Comparison of ENCODE assay signal across 8 cellular contexts in genomic region chr4:2570551-2571222, GRCh38. TPM values are rescaled to one million over a fixed set of nuclear protein-coding genes. Genes with fewer than 3 reads are reported as not detected.
A peak's percentile ranks its signal among the peaks of the same experiment; 100 is the strongest.
DNase-seq lines count a peak whose midpoint lies in the region; ATAC-seq lines count a peak whose summit lies in the region.

No MANE protein-coding gene starts in this region.

- H3K4me1 ChIP-seq in neuronal stem cell (ENCODE audit: control insufficient read depth in 2 of 2, insufficient read depth in 1 of 2, low read depth in 1 of 2, low read length in 2 of 2) = peaks cover 0 to 8% of the 10 kb centered on the region in 2 donors

- H2BK15ac ChIP-seq in neuronal stem cell (ENCODE audit: low read length) = no peak overlapping the region

- peak overlapping the region; percentile 36 for H3K18ac ChIP-seq in neuronal stem cell (ENCODE audit: low read length)

- H3K9ac ChIP-seq in neuronal stem cell (ENCODE audit: low read depth, low read length, poor library complexity) = no peak overlapping the region

- no peak overlapping the region for H3K23ac ChIP-seq in neuronal stem cell (ENCODE audit: low read depth, low read length, poor library complexity)

- H4K91ac ChIP-seq in neuronal stem cell (ENCODE audit: low read depth, low read length, poor library complexity) = no peak overlapping the region

- H3K27me3 ChIP-seq in neuronal stem cell (ENCODE audit: control insufficient read depth in 3 of 3, insufficient read depth in 3 of 3, low read depth in 1 of 3, low read length in 3 of 3) = no peaks in the 10 kb centered on the region

- no peak overlapping the region for H2BK5ac ChIP-seq in neuronal stem cell (ENCODE audit: low read length)

- H3K27ac ChIP-seq in neuronal stem cell (replicated peaks; ENCODE audit: low read length) = no peak overlapping the region

- DNase-seq in activated T-helper 1 cell treated with Interleukin-2 at 50 U/mL for 16 hours (ENCODE audit: low read depth) (peak; percentile 15), neuronal stem cell (ENCODE audit: low spot score) (no peak), H4 (ENCODE audit: low spot score) (no peak), NCI-H526 treated with DMSO at 0.1 percent for 48 hours (lab: John Stamatoyannopoulos, UW) (no peak), pons (ENCODE audit: low spot score) (no peak)

- no peak overlapping the region for H2AFZ ChIP-seq in neuronal stem cell (ENCODE audit: low read length)

- peaks cover 11% of the 10 kb centered on the region for H3K79me1 ChIP-seq in neuronal stem cell (ENCODE audit: low read depth, low read length)

- H3K36me3 ChIP-seq in neuronal stem cell (replicated peaks in 1 of 2; ENCODE audit: control insufficient read depth in 2 of 2, insufficient read depth in 2 of 2, low read length in 2 of 2) = peaks cover 3 to 47% of the 10 kb centered on the region in 2 donors

- no CpG with 5 or more reads among the region's 11 CpGs for WGBS in neuronal stem cell (ENCODE audit: extremely low coverage in 2 of 2, insufficient read length in 2 of 2, insufficient replicate concordance in 1 of 2), 2 donors

- H2AK5ac ChIP-seq in neuronal stem cell (ENCODE audit: low read depth, low read length) = no peak overlapping the region

- H3K4ac ChIP-seq in neuronal stem cell (ENCODE audit: low read length) = no peak overlapping the region

- H3K4me3 ChIP-seq in neuronal stem cell (ENCODE audit: low read length in 2 of 2) = no peak overlapping the region

- H3K14ac ChIP-seq in neuronal stem cell (ENCODE audit: low read length) = no peak overlapping the region

- H4K8ac ChIP-seq in neuronal stem cell (ENCODE audit: low read depth, low read length) = no peak overlapping the region

- peak; percentile 81 for ATAC-seq in GM18517 (IDR thresholded peaks at IDR 0.05; ENCODE audit: unreplicated experiment)
- peak; percentile 73 for ATAC-seq in HG03135 (IDR thresholded peaks at IDR 0.05; ENCODE audit: unreplicated experiment)
- ATAC-seq in HG03025 (IDR thresholded peaks at IDR 0.05; ENCODE audit: low FRiP score, unreplicated experiment) = no peak

- no peak overlapping the region for H2BK120ac ChIP-seq in neuronal stem cell (ENCODE audit: low read depth, low read length)

- no peak overlapping the region for H2BK12ac ChIP-seq in neuronal stem cell (ENCODE audit: low read length)

- H3K9me3 ChIP-seq in neuronal stem cell (replicated peaks in 1 of 2; ENCODE audit: control insufficient read depth in 2 of 2, insufficient read depth in 1 of 2, low read depth in 1 of 2, low read length in 2 of 2) = peaks cover 1 to 6% of the 10 kb centered on the region in 2 donors

- no peak overlapping the region for H3K4me2 ChIP-seq in neuronal stem cell (ENCODE audit: insufficient read depth, low read length, poor library complexity, severe bottlenecking)

RNA-seq across cellular contexts. Expression of gene FAM193A, which starts 34.2 kb away (rescaled TPM):
- 16.2 TPM for polyA plus RNA-seq in neuronal stem cell (2013, experiment 1 of 2)
- 15.8 TPM for polyA plus RNA-seq in neuronal stem cell (2013, experiment 2 of 2)
- total RNA-seq in H4 (2014; rRNA removed; shearing (Covaris generic)) = 8.9 and 9.6 TPM in 2 replicates
